9 cellular contexts compared by ENCODE assay signal in the genomic region with DNA sequence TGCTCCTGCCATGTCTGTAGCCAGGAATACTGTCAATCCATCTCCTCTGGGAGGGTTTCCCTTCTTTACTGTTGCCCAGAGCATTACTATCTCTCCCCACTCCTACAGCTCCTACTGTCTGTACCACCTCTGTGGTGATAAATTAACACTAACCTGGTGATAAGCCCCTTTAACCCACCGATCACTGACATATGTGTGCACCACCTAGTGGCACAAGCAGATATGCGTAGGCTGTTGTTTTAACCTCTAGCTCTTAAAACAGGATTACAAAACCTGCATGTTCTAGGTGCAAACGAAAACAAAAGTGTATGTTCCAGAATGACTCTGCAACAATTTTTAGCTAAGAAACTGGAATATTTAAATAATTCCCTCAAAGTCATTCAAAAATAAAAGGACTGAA.
A peak's percentile ranks its signal among the peaks of the same experiment; 100 is the strongest.
DNase-seq lines count a peak whose midpoint lies in the region; ATAC-seq and TF ChIP-seq lines count a peak whose summit lies in the region.
"Had no signal": no experiment of that assay in that cellular context is flagged by ENCODE, and none has a peak within 500 bp of the region (broad histone marks: within the 10 kb centered on the region; RNA-seq: fewer than 3 reads in every experiment).

No MANE protein-coding gene starts in this region.

- H3K27ac ChIP-seq in testis = no peak overlapping the region

- H3K4me3 ChIP-seq in Jurkat, Clone E6-1 (ENCODE audit: low read length) = no peak overlapping the region
- no peak overlapping the region for H3K4me3 ChIP-seq in testis

- no peak overlapping the region for H3K4me3 Mint-ChIP-seq in chondrocyte (ENCODE audit: unreplicated experiment)
- H3K4me3 Mint-ChIP-seq: activated naive CD4-positive, alpha-beta T cell treated with anti-CD3 and anti-CD28 coated beads, Interleukin-2, amount 50 U/mL, for 24 hours had no signal

- no peaks in the 10 kb centered on the region for H3K9me3 Mint-ChIP-seq in chondrocyte (ENCODE audit: low read depth)
- H3K9me3 Mint-ChIP-seq: activated naive CD4-positive, alpha-beta T cell treated with anti-CD3 and anti-CD28 coated beads, Interleukin-2, amount 50 U/mL, for 24 hours had no signal

- no peaks in the 10 kb centered on the region for H3K4me1 Mint-ChIP-seq in chondrocyte (ENCODE audit: low read depth)
- H3K4me1 Mint-ChIP-seq: activated naive CD4-positive, alpha-beta T cell treated with anti-CD3 and anti-CD28 coated beads, Interleukin-2, amount 50 U/mL, for 24 hours had no signal

- TF ChIP-seq POLR2A in testis (IDR thresholded peaks at IDR 0.05) = no peak

- H3K4me1 ChIP-seq in testis = no peaks in the 10 kb centered on the region

- DNase-seq in A172 (ENCODE audit: low spot score) = peak; percentile 1
- peak; percentile 45 for DNase-seq in Jurkat, Clone E6-1 (ENCODE audit: low read depth, low spot score)
- no peak for DNase-seq in chondrocyte (ENCODE audit: low spot score)
- peak; percentile 19 for DNase-seq in testis
- DNase-seq in left colon = no peak
- DNase-seq in epidermal melanocyte (ENCODE audit: insufficient read length, low spot score) = no peak
- no peak for DNase-seq in foreskin melanocyte

- no peaks in the 10 kb centered on the region for H3K9me3 ChIP-seq in testis

- peak; percentile 43 for TF ChIP-seq CTCF in chondrocyte (IDR thresholded peaks at IDR 0.05)
- TF ChIP-seq CTCF in testis (IDR thresholded peaks at IDR 0.05) = peak in 2 of 3 experiments; percentile 21 to 35

- ATAC-seq in GM18498 (IDR thresholded peaks at IDR 0.05; ENCODE audit: unreplicated experiment) (peak; percentile 75), left colon (no peak)

- H3K27ac Mint-ChIP-seq in chondrocyte (ENCODE audit: unreplicated experiment) = no peak overlapping the region
- H3K27ac Mint-ChIP-seq: activated naive CD4-positive, alpha-beta T cell treated with anti-CD3 and anti-CD28 coated beads, Interleukin-2, amount 50 U/mL, for 24 hours had no signal

- H3K36me3 ChIP-seq in testis (ENCODE audit: low read depth, missing control alignments) = no peaks in the 10 kb centered on the region

- WGBS in testis, 2 donors = 63 to 71% methylated on average over 3 of the region's 3 CpGs

- H3K27me3 Mint-ChIP-seq in chondrocyte (ENCODE audit: low read depth) = peaks cover 12% of the 10 kb centered on the region

- H3K36me3 Mint-ChIP-seq in chondrocyte (ENCODE audit: low read depth) = no peaks in the 10 kb centered on the region
- H3K36me3 Mint-ChIP-seq: activated naive CD4-positive, alpha-beta T cell treated with anti-CD3 and anti-CD28 coated beads, Interleukin-2, amount 50 U/mL, for 24 hours had no signal

- intact Hi-C loops in testis (cut with DNase I; ENCODE audit: low total_unique reads) (no loop called here), left colon (cut with DNase I, micrococcal nuclease) (no loop called here)

- H3K27me3 ChIP-seq in testis = no peaks in the 10 kb centered on the region

Comparison
In these comparisons a context has a peak if more than half of its experiments do, and no peak if none do; other contexts are left out.
1. DNase-seq: peak in A172 (single experiment), Jurkat, Clone E6-1 (single experiment) and testis (single experiment); none in chondrocyte (single experiment), left colon (0 of 2), epidermal melanocyte (single experiment) and foreskin melanocyte (single experiment).